ENCODE assay signal across 1 cellular context in genomic region chr1:228996286-228996685, GRCh38.
TF ChIP-seq lines count a peak whose summit lies in the region.

No MANE protein-coding gene starts in this region.

TF ChIP-seq in H1, 55 proteins besides CTCF, POLR2A, EP300 and RAD21:
- TF ChIP-seq CHD1 (IDR thresholded peaks at IDR 0.05; ENCODE audit: low read depth, low read length) (no peak), CEBPB (IDR thresholded peaks at IDR 0.05; ENCODE audit: low read depth, low read length) (no peak), SIN3A (conservative IDR thresholded peaks at IDR 0.05 in 1 of 2, IDR thresholded peaks at IDR 0.05 in 1 of 2; ENCODE audit: low read depth in 1 of 2, low read length in 2 of 2) (no peak), SRF (IDR thresholded peaks at IDR 0.05; ENCODE audit: low read depth, low read length) (no peak), CHD2 (IDR thresholded peaks at IDR 0.05; ENCODE audit: low read length) (no peak), ASH2L (IDR thresholded peaks at IDR 0.05; ENCODE audit: low read length) (no peak), SAP30 (IDR thresholded peaks at IDR 0.05; ENCODE audit: insufficient read depth, insufficient replicate concordance, low read length) (no peak), ZNF274 (IDR thresholded peaks at IDR 0.05; ENCODE audit: borderline replicate concordance, extremely low read depth, low read length) (no peak), FOSL1 (IDR thresholded peaks at IDR 0.05; ENCODE audit: insufficient read depth, low read depth, low read length) (no peak), SP2 (IDR thresholded peaks at IDR 0.05; ENCODE audit: low read length) (no peak), TAF1 (IDR thresholded peaks at IDR 0.05; ENCODE audit: low read depth, low read length) (no peak), TAF7 (optimal IDR thresholded peaks at IDR 0.05; ENCODE audit: borderline replicate concordance, low read depth, low read length) (no peak), RNF2 (IDR thresholded peaks at IDR 0.05; ENCODE audit: borderline replicate concordance, low read depth, low read length, missing control alignments, poor library complexity, severe bottlenecking) (no peak), POU5F1 (IDR thresholded peaks at IDR 0.05; ENCODE audit: low read depth, low read length) (no peak), CREB1 (IDR thresholded peaks at IDR 0.05) (no peak)
TF ChIP-seq in H1: peak in this region for 0.
